In the genomic region with DNA sequence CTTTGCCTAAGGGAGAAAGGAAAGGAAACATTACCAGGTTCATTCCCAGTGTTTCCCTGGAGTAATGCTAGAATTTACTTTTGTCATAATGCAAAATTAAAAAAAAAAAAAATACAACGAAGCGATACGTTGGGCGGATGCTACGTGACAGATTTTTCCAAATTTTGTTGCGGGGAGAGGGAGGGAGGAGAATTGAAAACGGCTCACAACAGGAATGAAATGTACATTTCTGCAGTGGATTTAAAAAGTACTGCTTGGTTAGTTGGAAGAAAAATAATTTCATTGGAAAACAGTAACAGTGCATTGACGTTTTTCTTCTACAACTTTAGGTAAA, we compare ENCODE assay signal across 11 cellular contexts.
A peak's percentile ranks its signal among the peaks of the same experiment; 100 is the strongest.
DNase-seq lines count a peak whose midpoint lies in the region; ATAC-seq and TF ChIP-seq lines count a peak whose summit lies in the region.
"Had no signal": no experiment of that assay in that cellular context is flagged by ENCODE, and none has a peak within 500 bp of the region (broad histone marks: within the 10 kb centered on the region; RNA-seq: fewer than 3 reads in every experiment).

No MANE protein-coding gene starts in this region.

- no peak for DNase-seq in CD4-positive, CD25-positive, alpha-beta regulatory T cell
- DNase-seq in NT2/D1 (ENCODE audit: low read depth, low spot score) = no peak
- no peak for DNase-seq in epithelial cell of esophagus (ENCODE audit: low read depth)
- DNase-seq in GM13977 (ENCODE audit: low spot score) = no peak
- DNase-seq in Kasumi-1 (lab: John Stamatoyannopoulos, UW) = no peak
- no peak for DNase-seq in left ventricle myocardium superior
- no peak for DNase-seq in NCI-H128 (lab: John Stamatoyannopoulos, UW; ENCODE audit: unreplicated experiment)
- DNase-seq: NCI-H1048, RPMI8226, upper lobe of right lung had no signal

- H3K4me1 ChIP-seq in CD4-positive, CD25-positive, alpha-beta regulatory T cell (ENCODE audit: control insufficient read depth, insufficient read depth, low read length, poor library complexity, severe bottlenecking) = peaks cover 37% of the 10 kb centered on the region
- H3K4me1 ChIP-seq in NT2/D1 (ENCODE audit: insufficient read depth, insufficient read length) = no peaks in the 10 kb centered on the region
- H3K4me1 ChIP-seq in neutrophil (ENCODE audit: control insufficient read depth in 1 of 2, insufficient read depth in 1 of 2, low read depth in 1 of 2, low read length in 1 of 2) = peaks cover 41 to 53% of the 10 kb centered on the region in 2 experiments

- H3K36me3 Mint-ChIP-seq in CD4-positive, CD25-positive, alpha-beta regulatory T cell = peaks cover 10% of the 10 kb centered on the region

- intact Hi-C loops in left ventricle myocardium superior (cut with micrococcal nuclease) = no loop called here

- TF ChIP-seq CTCF in epithelial cell of esophagus (IDR thresholded peaks at IDR 0.05; ENCODE audit: insufficient read depth, low read depth, low read length, missing control alignments) (no peak), neutrophil (IDR thresholded peaks at IDR 0.05) (no peak), GM13977 (IDR thresholded peaks at IDR 0.05; ENCODE audit: extremely low read depth, insufficient read depth, missing control alignments) (no peak)

- peaks cover 4% of the 10 kb centered on the region for H3K27me3 Mint-ChIP-seq in CD4-positive, CD25-positive, alpha-beta regulatory T cell

- peak overlapping the region; percentile 63 to 89 (median 78) for H3K4me3 Mint-ChIP-seq in CD4-positive, CD25-positive, alpha-beta regulatory T cell

- H3K9me3 ChIP-seq in CD4-positive, CD25-positive, alpha-beta regulatory T cell (ENCODE audit: control insufficient read depth in 2 of 2, low read length in 2 of 2) = no peaks in the 10 kb centered on the region
- H3K9me3 ChIP-seq in NT2/D1 (ENCODE audit: insufficient read depth, low read length) (no peaks in the 10 kb centered on the region), neutrophil (no peaks in the 10 kb centered on the region)
- H3K9me3 ChIP-seq: upper lobe of right lung had no signal

- in situ Hi-C loops in GM13977 (cut with MboI; ENCODE audit: low pct_unique_long_range_greater_than_20kb, low sequenced_read_pairs, unreplicated experiment) = loop anchor here (10.0 to 25.0 kb wide), 4 partner anchors 153 to 513 kb away; partner anchors contain the start of gene RUNX1

- ATAC-seq in CD4-positive, CD25-positive, alpha-beta regulatory T cell (ENCODE audit: low read depth in 2 of 2) = no peak
- ATAC-seq in left ventricle myocardium superior = no peak
- ATAC-seq: upper lobe of right lung had no signal

- H3K9ac ChIP-seq in NT2/D1 (ENCODE audit: insufficient read length, low read depth) = peak overlapping the region; percentile 98

- H3K4me3 ChIP-seq in CD4-positive, CD25-positive, alpha-beta regulatory T cell (ENCODE audit: low read depth, low read length) = no peak overlapping the region
- H3K4me3 ChIP-seq in NT2/D1 (ENCODE audit: insufficient read length, low read depth) = peak overlapping the region; percentile 62
- H3K4me3 ChIP-seq in epithelial cell of esophagus (ENCODE audit: low read length) = peak overlapping the region; percentile 52
- peak overlapping the region; percentile 78 to 98 for H3K4me3 ChIP-seq in neutrophil (ENCODE audit: low read depth in 1 of 2, low read length in 1 of 2)

- no peaks in the 10 kb centered on the region for H3K27me3 ChIP-seq in CD4-positive, CD25-positive, alpha-beta regulatory T cell (ENCODE audit: control insufficient read depth, insufficient read depth, low read length)
- H3K27me3 ChIP-seq in NT2/D1 (ENCODE audit: insufficient read depth, insufficient read length) (peaks cover 51% of the 10 kb centered on the region), neutrophil (no peaks in the 10 kb centered on the region)

- H3K9me3 Mint-ChIP-seq in CD4-positive, CD25-positive, alpha-beta regulatory T cell = peaks cover 0 to 1% (median 0%) of the 10 kb centered on the region in 7 donors

- no peak overlapping the region for H3K27ac ChIP-seq in CD4-positive, CD25-positive, alpha-beta regulatory T cell (ENCODE audit: insufficient read depth, low read length, poor library complexity, severe bottlenecking)
- H3K27ac ChIP-seq in neutrophil = no peak overlapping the region

- H3K36me3 ChIP-seq in CD4-positive, CD25-positive, alpha-beta regulatory T cell (ENCODE audit: control insufficient read depth, insufficient read depth, low read length) = no peaks in the 10 kb centered on the region
- H3K36me3 ChIP-seq in NT2/D1 (ENCODE audit: insufficient read depth, insufficient read length, low read length) = no peaks in the 10 kb centered on the region
- no peaks in the 10 kb centered on the region for H3K36me3 ChIP-seq in neutrophil
- H3K36me3 ChIP-seq: upper lobe of right lung had no signal

- H3K4me1 Mint-ChIP-seq in CD4-positive, CD25-positive, alpha-beta regulatory T cell = peaks cover 23 to 63% (median 40%) of the 10 kb centered on the region in 4 donors

- H3K27ac Mint-ChIP-seq in CD4-positive, CD25-positive, alpha-beta regulatory T cell = peak overlapping the region in 1 of 3 donors; percentile 90
